In the genomic region with DNA sequence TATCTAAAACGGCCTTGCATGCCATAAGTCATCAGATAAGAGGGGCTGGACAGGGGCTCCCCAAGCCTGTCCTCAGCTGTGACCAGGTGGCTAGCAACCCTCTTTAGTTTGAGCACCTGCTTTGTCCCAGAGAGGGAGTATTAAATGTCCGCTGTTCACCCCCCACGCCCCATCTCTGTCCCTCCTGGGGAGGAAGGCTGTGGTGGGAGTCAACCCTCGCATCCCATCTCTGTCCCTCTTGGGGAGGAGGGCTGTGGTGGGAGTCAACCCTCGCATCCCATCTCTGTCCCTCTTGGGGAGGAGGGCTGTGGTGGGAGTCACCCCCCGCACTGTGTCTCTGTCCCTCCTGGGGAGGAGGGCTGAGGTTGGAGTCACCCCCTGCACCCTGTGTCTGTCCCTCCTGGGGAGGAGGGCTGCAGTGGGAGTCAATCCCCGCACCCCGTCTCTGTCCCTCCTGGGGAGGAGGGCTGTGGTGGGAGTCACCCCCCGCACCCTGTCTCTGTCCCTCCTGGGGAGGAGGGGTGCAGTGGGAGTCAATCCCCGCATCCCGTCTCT, we compare ENCODE assay signal across 14 cellular contexts.
"Had no signal": no experiment of that assay in that cellular context is flagged by ENCODE, and none has a peak within 500 bp of the region (broad histone marks: within the 10 kb centered on the region; RNA-seq: fewer than 3 reads in every experiment).

No MANE protein-coding gene starts in this region.

- H3K9me3 ChIP-seq: adrenal gland, gastroesophageal sphincter, prostate gland, testis, vagina had no signal

- H3K4me1 Mint-ChIP-seq: WTC11 had no signal

- H3K27me3 ChIP-seq: adrenal gland, testis, vagina had no signal

- H3K4me3 Mint-ChIP-seq: activated naive CD4-positive, alpha-beta T cell treated with anti-CD3 and anti-CD28 coated beads, Interleukin-2, amount 50 U/mL, for 24 hours; neural crest cell; T-cell; T-helper 2 cell treated with Interferon-gamma antibody and Interleukin-4, amounts not matched to agents 5 μg/mL and 100 μg/mL, for 36 hours; WTC11 had no signal

- H3K27ac Mint-ChIP-seq: activated naive CD4-positive, alpha-beta T cell treated with anti-CD3 and anti-CD28 coated beads, Interleukin-2, amount 50 U/mL, for 24 hours; T-cell; T-helper 2 cell treated with Interferon-gamma antibody and Interleukin-4, amounts not matched to agents 5 μg/mL and 100 μg/mL, for 36 hours; WTC11 had no signal

- H3K27me3 Mint-ChIP-seq: activated naive CD4-positive, alpha-beta T cell treated with anti-CD3 and anti-CD28 coated beads, Interleukin-2, amount 50 U/mL, for 24 hours had no signal

- H3K36me3 ChIP-seq: adrenal gland, gastroesophageal sphincter, prostate gland, vagina had no signal

- H3K9me3 Mint-ChIP-seq: activated naive CD4-positive, alpha-beta T cell treated with anti-CD3 and anti-CD28 coated beads, Interleukin-2, amount 50 U/mL, for 24 hours; neural crest cell; T-cell; T-helper 2 cell treated with Interferon-gamma antibody and Interleukin-4, amounts not matched to agents 5 μg/mL and 100 μg/mL, for 36 hours; WTC11 had no signal

- H3K4me1 ChIP-seq: adrenal gland, vagina had no signal

- H3K36me3 Mint-ChIP-seq: activated naive CD4-positive, alpha-beta T cell treated with anti-CD3 and anti-CD28 coated beads, Interleukin-2, amount 50 U/mL, for 24 hours; T-cell; WTC11 had no signal

- FAIRE-seq: astrocyte, colon, TTC549 had no signal

- H3K4me3 ChIP-seq: adrenal gland, gastroesophageal sphincter, prostate gland, testis, vagina had no signal

- H3K27ac ChIP-seq: adrenal gland, epithelial cell of prostate, gastroesophageal sphincter, prostate gland, testis, vagina had no signal
